13 cellular contexts compared by ENCODE assay signal in genomic region chr12:42798811-42799438, GRCh38.
DNase-seq lines count a peak whose midpoint lies in the region; ATAC-seq and TF ChIP-seq lines count a peak whose summit lies in the region.
"Had no signal": no experiment of that assay in that cellular context is flagged by ENCODE, and none has a peak within 500 bp of the region (broad histone marks: within the 10 kb centered on the region; RNA-seq: fewer than 3 reads in every experiment).

No MANE protein-coding gene starts in this region.

- 77% methylated on average over 2 of the region's 2 CpGs for WGBS in mammary epithelial cell (ENCODE audit: low coverage, missing lambda C conversion rate)
- 79% methylated on average over 1 of the region's 2 CpGs for WGBS in mesenchymal stem cell

- no peaks in the 10 kb centered on the region for H3K27me3 ChIP-seq in Loucy (ENCODE audit: insufficient read depth, low read length, poor library complexity, severe bottlenecking)
- no peaks in the 10 kb centered on the region for H3K27me3 ChIP-seq in mammary epithelial cell (ENCODE audit: insufficient read depth, low read length)
- H3K27me3 ChIP-seq in mesenchymal stem cell (ENCODE audit: control insufficient read depth in 1 of 2, insufficient read depth in 1 of 2, low read length in 2 of 2), result no peaks in the 10 kb centered on the region

- H2BK12ac ChIP-seq in mesenchymal stem cell (ENCODE audit: low read length in 2 of 2), result no peak overlapping the region

- H3K9ac ChIP-seq in Loucy (ENCODE audit: low read depth, low read length, poor library complexity, severe bottlenecking), result no peak overlapping the region
- no peak overlapping the region for H3K9ac ChIP-seq in mammary epithelial cell (ENCODE audit: insufficient read depth, low read length)
- H3K9ac ChIP-seq in mesenchymal stem cell (ENCODE audit: low read length), result no peak overlapping the region

- H3K79me2 ChIP-seq in Loucy (ENCODE audit: insufficient read depth, low read length) (no peaks in the 10 kb centered on the region), mammary epithelial cell (ENCODE audit: insufficient read depth, low read length) (no peaks in the 10 kb centered on the region)

- no peaks in the 10 kb centered on the region for H3K9me3 ChIP-seq in Loucy (ENCODE audit: insufficient read depth, low read depth, low read length)
- H3K9me3 ChIP-seq in mammary epithelial cell (replicated peaks; ENCODE audit: insufficient read depth, low read length), result no peaks in the 10 kb centered on the region
- no peaks in the 10 kb centered on the region for H3K9me3 ChIP-seq in mesenchymal stem cell (ENCODE audit: control insufficient read depth, low read length)

- H4K8ac ChIP-seq in mesenchymal stem cell (ENCODE audit: low read length), result no peak overlapping the region

- H2BK120ac ChIP-seq in mesenchymal stem cell (ENCODE audit: low read depth, low read length), result no peak overlapping the region

- ATAC-seq in HG03378 (IDR thresholded peaks at IDR 0.05; ENCODE audit: unreplicated experiment) (no peak), GM19035 (IDR thresholded peaks at IDR 0.05; ENCODE audit: unreplicated experiment) (no peak), GM21528 (IDR thresholded peaks at IDR 0.05; ENCODE audit: low FRiP score, unreplicated experiment) (no peak)
- ATAC-seq: activated T-cell treated with anti-CD3 and anti-CD28 coated beads, Interleukin-2, amount 50 U/mL, for 72 hours; stimulated activated naive CD8-positive, alpha-beta T cell treated with anti-CD3 and anti-CD28 coated beads, Interleukin-15, amount 100 ng/mL, for 72 hours had no signal

- in situ Hi-C loops in mammary epithelial cell (cut with MboI; ENCODE audit: low sequenced_read_pairs in 2 of 2), result no loop called here

- H4K20me1 ChIP-seq in Loucy (ENCODE audit: insufficient read depth, low read length, poor library complexity, severe bottlenecking) (no peaks in the 10 kb centered on the region), mammary epithelial cell (ENCODE audit: insufficient read depth, low read length) (no peaks in the 10 kb centered on the region)

- H2AK5ac ChIP-seq in mesenchymal stem cell (ENCODE audit: low read length, severe bottlenecking), result peak overlapping the region; percentile 62

- H2BK15ac ChIP-seq in mesenchymal stem cell (ENCODE audit: low read depth, poor library complexity, severe bottlenecking), result no peak overlapping the region

- DNase-seq in AG20443 (ENCODE audit: low spot score), result peak; percentile 52
- DNase-seq in mammary epithelial cell, result peak; percentile 20
- no peak for DNase-seq in mesenchymal stem cell
- no peak for DNase-seq in activated CD4-positive, alpha-beta T cell treated with anti-CD3 and anti-CD28 coated beads for 1 hour
- DNase-seq: activated CD4-positive, alpha-beta T cell treated with anti-CD3 and anti-CD28 coated beads, Interleukin-2, amount 50 U/mL, for 4 hours; activated T-cell treated with anti-CD3 and anti-CD28 coated beads, Interleukin-2, amount 50 U/mL, for 72 hours; amygdala; NCI-H2107; stimulated activated naive CD8-positive, alpha-beta T cell treated with anti-CD3 and anti-CD28 coated beads, Interleukin-15, amount 100 ng/mL, for 72 hours had no signal

- CTCF ChIA-PET in mammary epithelial cell (lab: Charles Lee; ENCODE audit: low non-redundant PET), result no interaction called here

- H3K4me2 ChIP-seq in Loucy (ENCODE audit: low read depth, low read length, poor library complexity, severe bottlenecking), result peak overlapping the region; percentile 10
- no peak overlapping the region for H3K4me2 ChIP-seq in mammary epithelial cell (ENCODE audit: insufficient read depth, low read depth, low read length)
- H3K4me2 ChIP-seq in mesenchymal stem cell (ENCODE audit: low read length, poor library complexity, severe bottlenecking), result no peak overlapping the region

- H3K23ac ChIP-seq in mesenchymal stem cell (ENCODE audit: low read length in 2 of 2), result no peak overlapping the region

- H3K9me2 ChIP-seq in Loucy (replicated peaks; ENCODE audit: low read depth, low read length), result no peaks in the 10 kb centered on the region

- no peak overlapping the region for H3K4ac ChIP-seq in mesenchymal stem cell (ENCODE audit: low read depth in 1 of 2, low read length in 2 of 2)

- dilution Hi-C loops in mammary epithelial cell (cut with HindIII; ENCODE audit: low sequenced_read_pairs), result no loop called here

- H3K18ac ChIP-seq in mesenchymal stem cell (ENCODE audit: low read depth in 1 of 2, low read length in 2 of 2), result no peak overlapping the region

- H3K27ac ChIP-seq in mammary epithelial cell (ENCODE audit: insufficient read depth, low read depth, low read length) (no peak overlapping the region), mesenchymal stem cell (ENCODE audit: low read length, poor library complexity, severe bottlenecking) (peak overlapping the region; percentile 71)

- TF ChIP-seq CTCF in Loucy (conservative IDR thresholded peaks at IDR 0.05; ENCODE audit: low read length) (no peak), mammary epithelial cell (conservative IDR thresholded peaks at IDR 0.05 in 1 of 2, IDR thresholded peaks at IDR 0.05 in 1 of 2; ENCODE audit: extremely low read depth in 1 of 2, insufficient read depth in 1 of 2, low read depth in 1 of 2, low read length in 2 of 2) (no peak)

- H3F3A ChIP-seq in Loucy (ENCODE audit: low read depth), result no peaks in the 10 kb centered on the region

- no peak overlapping the region for H3K4me3 ChIP-seq in Loucy (ENCODE audit: low read length, poor library complexity, severe bottlenecking)
- no peak overlapping the region for H3K4me3 ChIP-seq in mammary epithelial cell (replicated peaks in 1 of 3; ENCODE audit: insufficient read depth in 1 of 3, low read depth in 2 of 3, low read length in 3 of 3)
- no peak overlapping the region for H3K4me3 ChIP-seq in mesenchymal stem cell (ENCODE audit: insufficient read depth in 1 of 2, low read depth in 1 of 2, low read length in 2 of 2)

- no TSS peak for BruUV-seq in mammary epithelial cell (replicated peaks; lab: Mats Ljungman, UMichigan)

- H3K36me3 ChIP-seq in Loucy (ENCODE audit: insufficient read depth, low read length) (no peaks in the 10 kb centered on the region), mammary epithelial cell (ENCODE audit: insufficient read depth, low read length) (no peaks in the 10 kb centered on the region), mesenchymal stem cell (ENCODE audit: control insufficient read depth in 1 of 2, insufficient read depth in 2 of 2, low read depth in 1 of 2, low read length in 2 of 2) (no peaks in the 10 kb centered on the region)

- H4K91ac ChIP-seq in mesenchymal stem cell (ENCODE audit: low read length), result no peak overlapping the region

- peaks cover 1% of the 10 kb centered on the region for H3K79me1 ChIP-seq in mesenchymal stem cell (replicated peaks; ENCODE audit: low read length, poor library complexity, severe bottlenecking)

- no peak overlapping the region for H2AFZ ChIP-seq in Loucy (ENCODE audit: low read length)
- peak overlapping the region; percentile 36 for H2AFZ ChIP-seq in mammary epithelial cell (ENCODE audit: low read depth, low read length)
- no peak overlapping the region for H2AFZ ChIP-seq in mesenchymal stem cell (ENCODE audit: low read depth, low read length)

- H3K4me1 ChIP-seq in Loucy (ENCODE audit: insufficient read depth, low read length, poor library complexity, severe bottlenecking) (peaks cover 4% of the 10 kb centered on the region), mammary epithelial cell (ENCODE audit: insufficient read depth, low read length) (peaks cover 12% of the 10 kb centered on the region), mesenchymal stem cell (ENCODE audit: control insufficient read depth, insufficient read depth, low read depth, low read length) (peaks cover 1% of the 10 kb centered on the region)

- no peak overlapping the region for H3K14ac ChIP-seq in mesenchymal stem cell (ENCODE audit: low read length in 2 of 2)

- H2BK5ac ChIP-seq in mesenchymal stem cell (ENCODE audit: low read depth, low read length, poor library complexity, severe bottlenecking), result no peak overlapping the region

- intact Hi-C loops in mammary epithelial cell (cut with micrococcal nuclease), result loop anchor here (10.0 kb wide), 1 partner anchor 486 kb away; no protein-coding TSS in a partner anchor

Comparison
In these comparisons a context has a peak if more than half of its experiments do, and no peak if none do; other contexts are left out.
1. DNase-seq: peak in AG20443 (single experiment) and mammary epithelial cell (single experiment); none in mesenchymal stem cell (single experiment) and activated CD4-positive, alpha-beta T cell treated with anti-CD3 and anti-CD28 coated beads for 1 hour (single experiment).